16 cellular contexts compared by ENCODE assay signal in genomic region chr5:111013011-111013410, GRCh38. TPM values are rescaled to one million over a fixed set of nuclear protein-coding genes. Genes with fewer than 3 reads are reported as not detected.
"Had no signal": no experiment of that assay in that cellular context is flagged by ENCODE, and none has a peak within 500 bp of the region (broad histone marks: within the 10 kb centered on the region; RNA-seq: fewer than 3 reads in every experiment).

No MANE protein-coding gene starts in this region.

- ATAC-seq: mucosa of descending colon; naive thymus-derived CD8-positive, alpha-beta T cell; right lobe of liver; T-helper 17 cell; upper lobe of right lung had no signal

- DNase-seq: activated B cell treated with CpG ODN at 0.5 μM for 24 hours; activated CD4-positive, alpha-beta T cell treated with anti-CD3 and anti-CD28 coated beads, Interleukin-2, amount 10 ng/mL, durations not matched to agents 24 days and 14 days; activated CD8-positive, alpha-beta memory T cell treated with anti-CD3 and anti-CD28 coated beads for 24 hours; activated naive CD4-positive, alpha-beta T cell treated with Interleukin-2 at 50 U/mL for 16 hours; hippocampal formation; mucosa of descending colon; naive thymus-derived CD8-positive, alpha-beta T cell; right lobe of liver; stimulated activated CD4-positive, alpha-beta T cell treated with anti-CD3 and anti-CD28 coated beads, Interleukin-2, amount 100 ng/mL, for 24 hours; stimulated activated naive CD4-positive, alpha-beta T cell; T-helper 17 cell; upper lobe of right lung had no signal

- H3K4me1 ChIP-seq: right lobe of liver, suprapubic skin, upper lobe of right lung had no signal

- H3K4me1 Mint-ChIP-seq: activated B cell treated with CpG ODN at 0.5 μM for 24 hours; activated CD4-positive, alpha-beta T cell treated with anti-CD3 and anti-CD28 coated beads, Interleukin-2, amount 10 ng/mL, durations not matched to agents 24 days and 14 days; naive thymus-derived CD8-positive, alpha-beta T cell; T-helper 17 cell had no signal

- H3K36me3 Mint-ChIP-seq: naive thymus-derived CD8-positive, alpha-beta T cell had no signal

- H3K36me3 ChIP-seq: neutrophil, right lobe of liver, suprapubic skin, upper lobe of right lung had no signal

- H3K27me3 ChIP-seq: neutrophil, right lobe of liver, suprapubic skin, upper lobe of right lung had no signal

- H3K27ac Mint-ChIP-seq: activated B cell treated with CpG ODN at 0.5 μM for 24 hours; activated CD4-positive, alpha-beta T cell treated with anti-CD3 and anti-CD28 coated beads, Interleukin-2, amount 10 ng/mL, durations not matched to agents 24 days and 14 days; naive thymus-derived CD8-positive, alpha-beta T cell; progenitor cell of endocrine pancreas; T-helper 17 cell had no signal

- H3K4me3 Mint-ChIP-seq: activated B cell treated with CpG ODN at 0.5 μM for 24 hours; activated CD4-positive, alpha-beta T cell treated with anti-CD3 and anti-CD28 coated beads, Interleukin-2, amount 10 ng/mL, durations not matched to agents 24 days and 14 days; naive thymus-derived CD8-positive, alpha-beta T cell; T-helper 17 cell had no signal

- H3K9me3 ChIP-seq: mucosa of descending colon, neutrophil, right lobe of liver, suprapubic skin, upper lobe of right lung had no signal

- H3K4me3 ChIP-seq: lung, mucosa of descending colon, right lobe of liver, suprapubic skin, upper lobe of right lung had no signal

- H3K27ac ChIP-seq: neutrophil, right lobe of liver, suprapubic skin, upper lobe of right lung had no signal

- H3K9me3 Mint-ChIP-seq: activated CD4-positive, alpha-beta T cell treated with anti-CD3 and anti-CD28 coated beads, Interleukin-2, amount 10 ng/mL, durations not matched to agents 24 days and 14 days had no signal

RNA-seq across cellular contexts. Expression of gene TSLP, which starts 58.5 kb away (rescaled TPM):
- total RNA-seq: activated B cell treated with CpG ODN at 0.5 μM for 24 hours, progenitor cell of endocrine pancreas, T-helper 17 cell had no signal
